Comparison of ENCODE assay signal across 15 cellular contexts in the genomic region with DNA sequence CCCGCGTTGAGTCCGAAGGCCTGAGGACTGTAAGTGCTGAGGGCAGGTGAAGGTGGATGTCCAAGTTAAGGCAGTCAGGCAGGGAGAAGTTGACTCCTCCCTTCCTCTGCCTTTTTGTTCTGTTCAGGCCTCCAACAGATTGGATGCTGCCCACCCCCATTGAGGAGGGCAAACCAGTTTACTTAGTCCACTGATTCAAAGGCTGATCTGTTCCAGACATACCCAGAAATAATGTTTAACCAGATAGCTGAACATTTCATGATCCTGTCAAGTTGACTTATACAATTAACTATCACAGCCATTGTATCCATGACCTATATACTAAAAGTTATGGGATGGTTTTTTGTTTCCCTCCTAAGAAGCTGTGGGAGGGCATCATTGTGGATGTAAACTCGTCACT. TPM values are rescaled to one million over a fixed set of nuclear protein-coding genes. Genes with fewer than 3 reads are reported as not detected.
A peak's percentile ranks its signal among the peaks of the same experiment; 100 is the strongest.
DNase-seq lines count a peak whose midpoint lies in the region; ATAC-seq and TF ChIP-seq lines count a peak whose summit lies in the region.
"Had no signal": no experiment of that assay in that cellular context is flagged by ENCODE, and none has a peak within 500 bp of the region (broad histone marks: within the 10 kb centered on the region; RNA-seq: fewer than 3 reads in every experiment).

No MANE protein-coding gene starts in this region.

- H3K27ac Mint-ChIP-seq in activated T-cell treated with anti-CD3 and anti-CD28 coated beads, Interleukin-2, amount 50 U/mL, for 24 hours: peak overlapping the region; percentile 99
- H3K27ac Mint-ChIP-seq in activated naive CD8-positive, alpha-beta T cell treated with anti-CD3 and anti-CD28 coated beads, Interleukin-2, amount 50 U/mL, for 24 hours: peak overlapping the region; percentile 100

- H3K27me3 ChIP-seq in PC-9 (ENCODE audit: insufficient read depth, low read depth): no peaks in the 10 kb centered on the region
- H3K27me3 ChIP-seq: ascending aorta, suprapubic skin had no signal

- no peaks in the 10 kb centered on the region for H3K9me2 ChIP-seq in PC-9 (ENCODE audit: insufficient read depth)

- CTCF ChIA-PET in PC-9 (lab: Charles Lee): interaction anchor here (0.7 kb wide), 1 partner anchor 56 kb away, joined by 3 read pairs; no protein-coding TSS in a partner anchor

- H3K79me2 ChIP-seq in PC-9 (ENCODE audit: low read depth): no peaks in the 10 kb centered on the region

- no peaks in the 10 kb centered on the region for H3K9me3 ChIP-seq in PC-9 (ENCODE audit: insufficient read depth, low read depth)
- H3K9me3 ChIP-seq: ascending aorta, suprapubic skin had no signal

- H3K4me3 ChIP-seq in PC-9: no peak overlapping the region
- H3K4me3 ChIP-seq: ascending aorta, suprapubic skin had no signal

- no peaks in the 10 kb centered on the region for H3K27me3 Mint-ChIP-seq in activated T-cell treated with anti-CD3 and anti-CD28 coated beads, Interleukin-2, amount 50 U/mL, for 24 hours
- H3K27me3 Mint-ChIP-seq in activated naive CD8-positive, alpha-beta T cell treated with anti-CD3 and anti-CD28 coated beads, Interleukin-2, amount 50 U/mL, for 24 hours: peaks cover 3% of the 10 kb centered on the region

- H4K20me1 ChIP-seq in PC-9 (ENCODE audit: insufficient read depth): no peaks in the 10 kb centered on the region

- intact Hi-C loops in PC-9 (cut with micrococcal nuclease; ENCODE audit: unreplicated experiment): no loop called here

- ATAC-seq in activated naive CD8-positive, alpha-beta T cell treated with anti-CD3 and anti-CD28 coated beads, Interleukin-2, amount 50 U/mL, for 24 hours: no peak
- ATAC-seq in HG03354 (IDR thresholded peaks at IDR 0.05; ENCODE audit: poor library complexity, severe bottlenecking, unreplicated experiment): no peak
- ATAC-seq: left lobe of liver had no signal

- H3K27ac ChIP-seq in PC-9: peak overlapping the region; percentile 79
- H3K27ac ChIP-seq: ascending aorta, suprapubic skin had no signal

- no peak for TF ChIP-seq CTCF in PC-9 (conservative IDR thresholded peaks at IDR 0.05)

- H3K4me1 ChIP-seq in PC-9 (replicated peaks; ENCODE audit: insufficient read depth): peaks cover 35% of the 10 kb centered on the region
- H3K4me1 ChIP-seq: ascending aorta, suprapubic skin had no signal

- peaks cover 8% of the 10 kb centered on the region for H3K9me3 Mint-ChIP-seq in activated T-cell treated with anti-CD3 and anti-CD28 coated beads, Interleukin-2, amount 50 U/mL, for 24 hours
- peaks cover 9% of the 10 kb centered on the region for H3K9me3 Mint-ChIP-seq in activated naive CD8-positive, alpha-beta T cell treated with anti-CD3 and anti-CD28 coated beads, Interleukin-2, amount 50 U/mL, for 24 hours

- H2AFZ ChIP-seq in PC-9: no peak overlapping the region

- H3K36me3 ChIP-seq in PC-9 (ENCODE audit: low read depth): no peaks in the 10 kb centered on the region
- H3K36me3 ChIP-seq: ascending aorta, suprapubic skin had no signal

- peak overlapping the region; percentile 52 for H3K4me2 ChIP-seq in PC-9

- H3K4me1 Mint-ChIP-seq in activated T-cell treated with anti-CD3 and anti-CD28 coated beads, Interleukin-2, amount 50 U/mL, for 24 hours (ENCODE audit: low read depth): peaks cover 98% of the 10 kb centered on the region
- peaks cover 97% of the 10 kb centered on the region for H3K4me1 Mint-ChIP-seq in activated naive CD8-positive, alpha-beta T cell treated with anti-CD3 and anti-CD28 coated beads, Interleukin-2, amount 50 U/mL, for 24 hours

- BruUV-seq in PC-9 (replicated peaks; lab: Mats Ljungman, UMichigan): no TSS peak

- H3K36me3 Mint-ChIP-seq in activated T-cell treated with anti-CD3 and anti-CD28 coated beads, Interleukin-2, amount 50 U/mL, for 24 hours (ENCODE audit: low read depth): peaks cover 37% of the 10 kb centered on the region
- H3K36me3 Mint-ChIP-seq in activated naive CD8-positive, alpha-beta T cell treated with anti-CD3 and anti-CD28 coated beads, Interleukin-2, amount 50 U/mL, for 24 hours (ENCODE audit: low read depth): peaks cover 20% of the 10 kb centered on the region

- H3K4me3 Mint-ChIP-seq in activated T-cell treated with anti-CD3 and anti-CD28 coated beads, Interleukin-2, amount 50 U/mL, for 24 hours: peak overlapping the region; percentile 15
- peak overlapping the region; percentile 66 for H3K4me3 Mint-ChIP-seq in activated naive CD8-positive, alpha-beta T cell treated with anti-CD3 and anti-CD28 coated beads, Interleukin-2, amount 50 U/mL, for 24 hours

- POLR2A ChIA-PET in PC-9 (lab: Charles Lee; ENCODE audit: unreplicated experiment): no interaction called here

- peaks cover 25% of the 10 kb centered on the region for H3F3A ChIP-seq in PC-9 (ENCODE audit: insufficient read depth, low read depth)

- DNase-seq in activated T-cell treated with anti-CD3 and anti-CD28 coated beads, Interleukin-2, amount 50 U/mL, for 24 hours: peak; percentile 42
- DNase-seq in activated T-cell treated with anti-CD3 and anti-CD28 coated beads, Interleukin-2, amount 50 U/mL, for 1 hour: no peak
- no peak for DNase-seq in PC-9
- DNase-seq in activated naive CD8-positive, alpha-beta T cell treated with anti-CD3 and anti-CD28 coated beads, Interleukin-2, amount 50 U/mL, for 24 hours: no peak
- peak; percentile 64 for DNase-seq in renal cortical epithelial cell (ENCODE audit: low read depth)
- DNase-seq in NCI-H2227 treated with DMSO at 0.1 percent for 48 hours (lab: John Stamatoyannopoulos, UW): no peak
- no peak for DNase-seq in UCSD-AML1 (lab: John Stamatoyannopoulos, UW; ENCODE audit: unreplicated experiment)
- DNase-seq: hippocampal formation, NCI-H1105 had no signal

RNA-seq across cellular contexts. Expression of a gene that starts 8.3 kb away (rescaled TPM):
- total RNA-seq in PC-9 (2021): not detected in 2 replicates
- not detected in 2 replicates for total RNA-seq in renal cortical epithelial cell
- total RNA-seq: ascending aorta, dermis blood vessel endothelial cell, G401, left lobe of liver, suprapubic skin had no signal

RNA-seq across cellular contexts. Expression of a gene that starts 32.7 kb away (rescaled TPM):
- not detected in 2 replicates for total RNA-seq in PC-9 (2021)
- total RNA-seq in renal cortical epithelial cell: not detected in 2 replicates
- total RNA-seq: ascending aorta, dermis blood vessel endothelial cell, G401, left lobe of liver, suprapubic skin had no signal

Comparison
In these comparisons a context has a peak if more than half of its experiments do, and no peak if none do; other contexts are left out.
1. DNase-seq: peak in activated T-cell treated with anti-CD3 and anti-CD28 coated beads, Interleukin-2, amount 50 U/mL, for 24 hours (single experiment) and renal cortical epithelial cell (single experiment); none in activated T-cell treated with anti-CD3 and anti-CD28 coated beads, Interleukin-2, amount 50 U/mL, for 1 hour (single experiment), PC-9 (0 of 2), activated naive CD8-positive, alpha-beta T cell treated with anti-CD3 and anti-CD28 coated beads, Interleukin-2, amount 50 U/mL, for 24 hours (single experiment), NCI-H2227 treated with DMSO at 0.1 percent for 48 hours (single experiment) and UCSD-AML1 (single experiment).